12 cellular contexts compared by ENCODE assay signal in genomic region chr16:28258571-28258970, GRCh38. TPM values are rescaled to one million over a fixed set of nuclear protein-coding genes. Genes with fewer than 3 reads are reported as not detected.
DNase-seq lines count a peak whose midpoint lies in the region; ATAC-seq, FAIRE-seq and TF ChIP-seq lines count a peak whose summit lies in the region.
"Had no signal": no experiment of that assay in that cellular context is flagged by ENCODE, and none has a peak within 500 bp of the region (broad histone marks: within the 10 kb centered on the region; RNA-seq: fewer than 3 reads in every experiment).

No MANE protein-coding gene starts in this region.

- no peak overlapping the region for H3K4me3 Mint-ChIP-seq in stimulated activated naive B cell treated with anti-CD40 and anti-IgM and Interleukin-4, amounts not matched to agents 10 μg/mL and 1 μg/mL and 100 μg/mL, for 72 hours

- H4K20me1 ChIP-seq in SK-N-SH (ENCODE audit: insufficient read depth), result no peaks in the 10 kb centered on the region

- no peak for TF ChIP-seq EP300 in SK-N-SH (IDR thresholded peaks at IDR 0.05; ENCODE audit: borderline replicate concordance in 1 of 2, low read depth in 1 of 2, low read length in 1 of 2)

- H3K79me2 ChIP-seq in SK-N-SH (ENCODE audit: insufficient read depth), result no peaks in the 10 kb centered on the region

- H3K9me2 ChIP-seq in SK-N-SH, result no peaks in the 10 kb centered on the region

- H3K27ac ChIP-seq in SK-N-SH (ENCODE audit: low read depth in 2 of 2, low read length in 1 of 2), result no peak overlapping the region
- no peak overlapping the region for H3K27ac ChIP-seq in pancreas

- H3K27ac Mint-ChIP-seq in stimulated activated naive B cell treated with anti-CD40 and anti-IgM and Interleukin-4, amounts not matched to agents 10 μg/mL and 1 μg/mL and 100 μg/mL, for 72 hours, result no peak overlapping the region

- no peak for TF ChIP-seq POLR2A in erythroblast (IDR thresholded peaks at IDR 0.05; ENCODE audit: low read length)

- no peak overlapping the region for H3K4me2 ChIP-seq in SK-N-SH

- DNase-seq in G401 (ENCODE audit: low spot score) (peak; percentile 91), SK-N-SH (peak; percentile 58), Right ventricle myocardium superior (peak; percentile 80), pancreas (peak in 4 of 6 donors; percentile 19 to 84 (median 64)), erythroblast (lab: John Stamatoyannopoulos, UW) (no peak)
- no peak for DNase-seq in stimulated activated naive B cell treated with anti-CD40 and anti-IgM and Interleukin-4, amounts not matched to agents 10 μg/mL and 1 μg/mL and 100 μg/mL, for 72 hours
- DNase-seq: activated CD8-positive, alpha-beta memory T cell treated with anti-CD3 and anti-CD28 coated beads, Interleukin-2, amount 50 U/mL, for 4 hours; NCI-H2171 treated with DMSO at 0.1 percent for 48 hours; stimulated activated CD4-positive, alpha-beta T cell treated with anti-CD3 and anti-CD28 coated beads, Interleukin-12 subunit alpha, Interleukin-12 subunit beta, amount 100 ng/mL, for 4 hours; stimulated activated naive CD8-positive, alpha-beta T cell treated with anti-CD3 and anti-CD28 coated beads, Interleukin-15, Interleukin-2, amounts not matched to agents 100 U/mL and 50 U/mL, for 24 hours had no signal

- POLR2A ChIA-PET in SK-N-SH (lab: Yijun Ruan, JAX), result no interaction called here

- no peaks in the 10 kb centered on the region for H3K4me1 Mint-ChIP-seq in stimulated activated naive B cell treated with anti-CD40 and anti-IgM and Interleukin-4, amounts not matched to agents 10 μg/mL and 1 μg/mL and 100 μg/mL, for 72 hours

- no peak for FAIRE-seq in pancreas (lab: Jason Lieb, UNC)

- in situ Hi-C loops in G401 (cut with HindIII; ENCODE audit: low sequenced_read_pairs), result no loop called here

- peaks cover 23 to 34% of the 10 kb centered on the region in 2 donors for H3K27me3 Mint-ChIP-seq in stimulated activated naive B cell treated with anti-CD40 and anti-IgM and Interleukin-4, amounts not matched to agents 10 μg/mL and 1 μg/mL and 100 μg/mL, for 72 hours

- no peaks in the 10 kb centered on the region for H3K36me3 ChIP-seq in SK-N-SH (replicated peaks in 1 of 2; ENCODE audit: control insufficient read depth in 1 of 2, insufficient read depth in 2 of 2, low read length in 1 of 2)
- H3K36me3 ChIP-seq in pancreas, result no peaks in the 10 kb centered on the region

- no peaks in the 10 kb centered on the region for H3K9me3 Mint-ChIP-seq in stimulated activated naive B cell treated with anti-CD40 and anti-IgM and Interleukin-4, amounts not matched to agents 10 μg/mL and 1 μg/mL and 100 μg/mL, for 72 hours

- no peak overlapping the region for H2AFZ ChIP-seq in SK-N-SH (ENCODE audit: low read depth)

- no peaks in the 10 kb centered on the region for H3K36me3 Mint-ChIP-seq in stimulated activated naive B cell treated with anti-CD40 and anti-IgM and Interleukin-4, amounts not matched to agents 10 μg/mL and 1 μg/mL and 100 μg/mL, for 72 hours

- H3K4me1 ChIP-seq in SK-N-SH (ENCODE audit: control insufficient read depth in 1 of 2, insufficient read depth in 2 of 2, low read depth in 1 of 2, low read length in 1 of 2) (peaks cover 0 to 3% of the 10 kb centered on the region in 2 experiments; a peak in 1 of 4 replicates), pancreas (no peaks in the 10 kb centered on the region)

- TF ChIP-seq CTCF in SK-N-SH (IDR thresholded peaks at IDR 0.05) (no peak), pancreas (IDR thresholded peaks at IDR 0.05) (no peak)

- 0 out of 2 replicates have a peak, but pooled peaks cover 8% of the 10 kb centered on the region for H3K27me3 ChIP-seq in SK-N-SH (ENCODE audit: insufficient read depth)
- H3K27me3 ChIP-seq in pancreas, result no peaks in the 10 kb centered on the region

- intact Hi-C loops in Right ventricle myocardium superior (cut with DNase I) (no loop called here), pancreas (cut with DNase I) (no loop called here)

- H3K4me3 ChIP-seq in SK-N-SH (ENCODE audit: low read depth in 2 of 2, low read length in 1 of 2), result no peak overlapping the region
- peak overlapping the region in 1 of 4 donors; percentile 6 for H3K4me3 ChIP-seq in pancreas

- H3K9me3 ChIP-seq in SK-N-SH (no peaks in the 10 kb centered on the region), pancreas (no peaks in the 10 kb centered on the region)

- no peak overlapping the region for H3K9ac ChIP-seq in SK-N-SH

- ATAC-seq in Right ventricle myocardium superior (ENCODE audit: poor library complexity), result peak; percentile 74
- ATAC-seq in pancreas, result peak in 3 of 4 donors; percentile 49 to 75 (median 53)
- no peak for ATAC-seq in GM19452 (IDR thresholded peaks at IDR 0.05; ENCODE audit: unreplicated experiment)
- no peak for ATAC-seq in stimulated activated naive B cell treated with anti-CD40 and anti-IgM and Interleukin-4, amounts not matched to agents 10 μg/mL and 1 μg/mL and 100 μg/mL, for 72 hours (replicated peaks)
- ATAC-seq in HG02759 (IDR thresholded peaks at IDR 0.05; ENCODE audit: unreplicated experiment), result no peak
- ATAC-seq: stimulated activated naive CD8-positive, alpha-beta T cell treated with anti-CD3 and anti-CD28 coated beads, Interleukin-15, Interleukin-2, amounts not matched to agents 100 U/mL and 50 U/mL, for 24 hours had no signal

- no peak for TF ChIP-seq RAD21 in SK-N-SH (IDR thresholded peaks at IDR 0.05; ENCODE audit: low read length)

- CTCF ChIA-PET in SK-N-SH (lab: Yijun Ruan, JAX), result interaction anchor here (1.0 kb wide), 1 partner anchor 68 kb away, joined by 5 read pairs; no protein-coding TSS in a partner anchor

- WGBS in SK-N-SH (ENCODE audit: low lambda C conversion rate), result 27% methylated on average over 6 of the region's 17 CpGs
- WGBS in pancreas, 2 donors, result 3 to 7% methylated on average over 16 to 17 of the region's 17 CpGs

- no peaks in the 10 kb centered on the region for H3F3A ChIP-seq in SK-N-SH (replicated peaks; ENCODE audit: insufficient read depth)

TF ChIP-seq in SK-N-SH, 30 proteins besides CTCF, POLR2A, EP300 and RAD21 (continues in another document):
- TF ChIP-seq RFX5 (IDR thresholded peaks at IDR 0.05; ENCODE audit: low read length) (no peak), JUND (IDR thresholded peaks at IDR 0.05) (no peak), NRF1 (IDR thresholded peaks at IDR 0.05; ENCODE audit: low read depth, low read length) (no peak), MXI1 (IDR thresholded peaks at IDR 0.05; ENCODE audit: low read depth, low read length) (no peak), RXRA (IDR thresholded peaks at IDR 0.05; ENCODE audit: borderline replicate concordance, low read depth) (no peak), FOXM1 (IDR thresholded peaks at IDR 0.05; ENCODE audit: low read depth) (no peak), MEF2A (IDR thresholded peaks at IDR 0.05; ENCODE audit: borderline replicate concordance, low read depth) (no peak), FOSL2 (IDR thresholded peaks at IDR 0.05; ENCODE audit: borderline replicate concordance, low read depth) (no peak), POLR2AphosphoS5 (IDR thresholded peaks at IDR 0.05; ENCODE audit: low read depth, low read length) (no peak), YY1 (IDR thresholded peaks at IDR 0.05; ENCODE audit: low read depth) (no peak), TEAD4 (IDR thresholded peaks at IDR 0.05; ENCODE audit: borderline replicate concordance, insufficient read depth) (no peak), TAF1 (IDR thresholded peaks at IDR 0.05; ENCODE audit: borderline replicate concordance, low read depth, low read length) (no peak), PBX3 (IDR thresholded peaks at IDR 0.05) (no peak), EZH2phosphoT487 (IDR thresholded peaks at IDR 0.05; ENCODE audit: borderline replicate concordance, low read depth) (no peak), FOXJ3 (CRISPR knock-in tag; IDR thresholded peaks at IDR 0.05) (no peak), SIN3A (IDR thresholded peaks at IDR 0.05; ENCODE audit: borderline replicate concordance, low read depth, low read length) (no peak), CHD2 (IDR thresholded peaks at IDR 0.05; ENCODE audit: low read length, partially characterized antibody) (no peak), ZBTB33 (IDR thresholded peaks at IDR 0.05; ENCODE audit: borderline replicate concordance, low read depth) (no peak)

RNA-seq across cellular contexts. Expression of gene SBK1, which starts 33.8 kb away (rescaled TPM):
- 3.4 and 4.7 TPM in 2 replicates for total RNA-seq in G401 (2014; rRNA removed; shearing (Covaris generic))
- polyA plus RNA-seq in SK-N-SH (2012; rRNA removed) (0.36 and 0.55 TPM in 2 replicates), pancreas (1 to 10 TPM in 1 of 2 donors, under 1 TPM in 1; 0.96 to 1.4 TPM)
- 0.35 and 0.68 TPM in 2 replicates for polyA plus RNA-seq in SK-N-SH (2012; cell fraction: cytosol; rRNA removed)
- 0.76 and 1.4 TPM in 2 replicates for polyA plus RNA-seq in SK-N-SH (2012; cell fraction: nucleus; rRNA removed)
- total RNA-seq in Right ventricle myocardium superior (2.0 TPM), pancreas (1 to 10 TPM; 1.3 to 4.0 (median 1.6) TPM)

RNA-seq across cellular contexts. Expression of gene XPO6, which starts 46.8 kb away (rescaled TPM):
- total RNA-seq in G401 (2014; rRNA removed; shearing (Covaris generic)), result 75.8 and 98.0 TPM in 2 replicates
- polyA plus RNA-seq in SK-N-SH (2012; rRNA removed) (97.1 and 118 TPM in 2 replicates), pancreas (10 to 100 TPM; 66.6 to 73.6 TPM)
- 54.3 and 66.0 TPM in 2 replicates for polyA plus RNA-seq in SK-N-SH (2012; cell fraction: cytosol; rRNA removed)
- polyA plus RNA-seq in SK-N-SH (2012; cell fraction: nucleus; rRNA removed), result 188 and 208 TPM in 2 replicates
- total RNA-seq in Right ventricle myocardium superior (25.2 TPM), pancreas (10 to 100 TPM; 32.6 to 46.5 (median 36.4) TPM)

Comparison
In these comparisons a context has a peak if more than half of its experiments do, and no peak if none do; other contexts are left out.
1. DNase-seq: peak in G401 (single experiment), SK-N-SH (single experiment), Right ventricle myocardium superior (single experiment) and pancreas (4 of 6); none in erythroblast (0 of 2) and stimulated activated naive B cell treated with anti-CD40 and anti-IgM and Interleukin-4, amounts not matched to agents 10 μg/mL and 1 μg/mL and 100 μg/mL, for 72 hours (single experiment).
2. ATAC-seq: peak in Right ventricle myocardium superior (single experiment) and pancreas (3 of 4); none in GM19452 (single experiment), stimulated activated naive B cell treated with anti-CD40 and anti-IgM and Interleukin-4, amounts not matched to agents 10 μg/mL and 1 μg/mL and 100 μg/mL, for 72 hours (0 of 2) and HG02759 (single experiment).